9 cellular contexts compared by ENCODE assay signal in the genomic region with DNA sequence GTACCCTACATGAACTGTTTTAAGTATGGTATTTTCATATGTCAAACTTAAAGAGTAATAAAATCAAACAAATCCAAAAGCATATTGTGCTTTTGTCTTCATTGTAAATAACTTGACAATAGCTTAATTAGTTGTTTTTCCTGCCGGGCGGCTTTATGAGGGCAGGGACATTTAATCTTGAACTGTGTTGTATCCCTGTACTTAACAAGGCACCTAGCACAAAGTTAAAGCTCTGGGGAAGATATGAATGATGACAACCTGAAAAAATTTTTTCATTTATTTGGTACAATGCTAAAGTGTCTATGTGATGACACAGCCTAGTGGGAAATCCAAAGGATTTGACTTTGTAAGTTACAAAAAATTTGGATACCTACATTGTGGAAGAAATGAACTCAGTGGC. TPM values are rescaled to one million over a fixed set of nuclear protein-coding genes. Genes with fewer than 3 reads are reported as not detected.
DNase-seq lines count a peak whose midpoint lies in the region; ATAC-seq, FAIRE-seq and TF ChIP-seq lines count a peak whose summit lies in the region.
"Had no signal": no experiment of that assay in that cellular context is flagged by ENCODE, and none has a peak within 500 bp of the region (broad histone marks: within the 10 kb centered on the region; RNA-seq: fewer than 3 reads in every experiment).

No MANE protein-coding gene starts in this region.

- no peak for FAIRE-seq in keratinocyte (lab: Jason Lieb, UNC)

- POLR2A ChIA-PET in activated CD4-positive, alpha-beta T cell treated with anti-CD3 and anti-CD28 coated beads for 36 hours (lab: Charles Lee): no interaction called here

- peak overlapping the region; percentile 30 for H3K27ac ChIP-seq in keratinocyte (ENCODE audit: control insufficient read depth, insufficient read depth, low read length)
- H3K27ac ChIP-seq in suprapubic skin: no peak overlapping the region

- H3K9me3 ChIP-seq in keratinocyte (ENCODE audit: control insufficient read depth, low read depth, low read length) (no peaks in the 10 kb centered on the region), suprapubic skin (no peaks in the 10 kb centered on the region)
- H3K9me3 ChIP-seq: mucosa of descending colon had no signal

- no peaks in the 10 kb centered on the region for H3K9me3 Mint-ChIP-seq in activated CD4-positive, alpha-beta T cell treated with anti-CD3 and anti-CD28 coated beads for 36 hours (ENCODE audit: low read depth)
- H3K9me3 Mint-ChIP-seq in activated naive CD8-positive, alpha-beta T cell (ENCODE audit: low read depth): no peaks in the 10 kb centered on the region

- H3K4me1 Mint-ChIP-seq in activated CD4-positive, alpha-beta T cell treated with anti-CD3 and anti-CD28 coated beads for 36 hours: peaks cover 19% of the 10 kb centered on the region
- H3K4me1 Mint-ChIP-seq in activated naive CD8-positive, alpha-beta T cell (ENCODE audit: low read depth): peaks cover 17% of the 10 kb centered on the region

- H3K36me3 ChIP-seq in keratinocyte (ENCODE audit: control insufficient read depth in 2 of 2, extremely low read depth in 1 of 2, insufficient read depth in 2 of 2, low read length in 2 of 2) (no peaks in the 10 kb centered on the region), suprapubic skin (no peaks in the 10 kb centered on the region)

- peak overlapping the region; percentile 90 for H3K4me3 Mint-ChIP-seq in activated CD4-positive, alpha-beta T cell treated with anti-CD3 and anti-CD28 coated beads for 36 hours
- H3K4me3 Mint-ChIP-seq in activated naive CD8-positive, alpha-beta T cell: peak overlapping the region; percentile 93

- no peak for ATAC-seq in activated CD4-positive, alpha-beta T cell treated with anti-CD3 and anti-CD28 coated beads for 36 hours
- ATAC-seq in GM21825 (IDR thresholded peaks at IDR 0.05; ENCODE audit: unreplicated experiment) (no peak), HG03159 (IDR thresholded peaks at IDR 0.05; ENCODE audit: unreplicated experiment) (no peak)

- peak overlapping the region; percentile 90 for H3K4me2 ChIP-seq in keratinocyte (ENCODE audit: control insufficient read depth, extremely low read depth, insufficient read depth, low read depth, low read length)

- H3K9ac ChIP-seq in keratinocyte (ENCODE audit: control insufficient read depth, extremely low read depth, insufficient read depth, low read length): peak overlapping the region; percentile 80

- 60% methylated on average over 2 of the region's 2 CpGs for WGBS in suprapubic skin

- peak overlapping the region; percentile 21 for H3K27ac Mint-ChIP-seq in activated CD4-positive, alpha-beta T cell treated with anti-CD3 and anti-CD28 coated beads for 36 hours
- H3K27ac Mint-ChIP-seq in activated naive CD8-positive, alpha-beta T cell: peak overlapping the region; percentile 11

- H3K4me3 ChIP-seq in keratinocyte (ENCODE audit: control insufficient read depth in 2 of 3, extremely low read depth in 1 of 3, insufficient read depth in 2 of 3, low read depth in 1 of 3, low read length in 3 of 3): peak overlapping the region; percentile 82 to 97 (median 96)
- peak overlapping the region; percentile 98 for H3K4me3 ChIP-seq in suprapubic skin

- no peak for DNase-seq in activated CD4-positive, alpha-beta T cell treated with anti-CD3 and anti-CD28 coated beads for 36 hours
- DNase-seq in activated CD4-positive, alpha-beta T cell treated with anti-CD3 and anti-CD28 coated beads for 4 hours: no peak
- DNase-seq in keratinocyte (ENCODE audit: low read depth, low spot score) (no peak), suprapubic skin (ENCODE audit: low spot score in 2 of 2) (no peak), NCI-H146 (lab: John Stamatoyannopoulos, UW) (no peak)

- dilution Hi-C loops in keratinocyte (cut with MboI; ENCODE audit: extremely low pct_ligation_motif_present, low sequenced_read_pairs): no loop called here

- no peak for TF ChIP-seq POLR2A in suprapubic skin (IDR thresholded peaks at IDR 0.05)

- intact Hi-C loops in activated CD4-positive, alpha-beta T cell treated with anti-CD3 and anti-CD28 coated beads for 36 hours (cut with DNase I, micrococcal nuclease): no loop called here

- no peaks in the 10 kb centered on the region for H4K20me1 ChIP-seq in keratinocyte (ENCODE audit: control insufficient read depth, extremely low read depth, insufficient read depth, low read length)

- H3K4me1 ChIP-seq in keratinocyte (ENCODE audit: control insufficient read depth, extremely low read depth, insufficient read depth, low read length) (peaks cover 10% of the 10 kb centered on the region), suprapubic skin (peaks cover 13% of the 10 kb centered on the region)

- CTCF ChIA-PET in activated CD4-positive, alpha-beta T cell treated with anti-CD3 and anti-CD28 coated beads for 36 hours (lab: Charles Lee): interaction anchor here (0.6 to 3.3 kb wide), 2 partner anchors 70 to 479 kb away, joined by 3 to 13 read pairs; no protein-coding TSS in a partner anchor

- no peaks in the 10 kb centered on the region for H3K27me3 ChIP-seq in keratinocyte (ENCODE audit: control insufficient read depth, extremely low read depth, insufficient read depth, low read length)
- H3K27me3 ChIP-seq in suprapubic skin: no peaks in the 10 kb centered on the region

- H2AFZ ChIP-seq in keratinocyte (ENCODE audit: control insufficient read depth, low read length): peak overlapping the region; percentile 92

- TF ChIP-seq CTCF in keratinocyte (optimal IDR thresholded peaks at IDR 0.05 in 1 of 3, IDR thresholded peaks at IDR 0.05 in 1 of 3, conservative IDR thresholded peaks at IDR 0.05 in 1 of 3; ENCODE audit: extremely low read depth in 1 of 3, insufficient read depth in 2 of 3, low read length in 3 of 3) (no peak), suprapubic skin (IDR thresholded peaks at IDR 0.05) (no peak)

- H3K36me3 Mint-ChIP-seq in activated CD4-positive, alpha-beta T cell treated with anti-CD3 and anti-CD28 coated beads for 36 hours (ENCODE audit: low read depth): no peaks in the 10 kb centered on the region
- peaks cover 2% of the 10 kb centered on the region for H3K36me3 Mint-ChIP-seq in activated naive CD8-positive, alpha-beta T cell

- TF ChIP-seq EP300 in suprapubic skin (IDR thresholded peaks at IDR 0.05): no peak

- no peaks in the 10 kb centered on the region for H3K9me1 ChIP-seq in keratinocyte (ENCODE audit: control insufficient read depth, extremely low read depth, insufficient read depth, low read length)

- H3K27me3 Mint-ChIP-seq in activated CD4-positive, alpha-beta T cell treated with anti-CD3 and anti-CD28 coated beads for 36 hours: peaks cover 4% of the 10 kb centered on the region
- peaks cover 10% of the 10 kb centered on the region for H3K27me3 Mint-ChIP-seq in activated naive CD8-positive, alpha-beta T cell

- H3K79me2 ChIP-seq in keratinocyte (ENCODE audit: control insufficient read depth, insufficient read depth, low read length): peaks cover 9% of the 10 kb centered on the region

RNA-seq across cellular contexts. Expression of gene HACE1, which starts 0.5 kb away (rescaled TPM):
- total RNA-seq in activated CD4-positive, alpha-beta T cell treated with anti-CD3 and anti-CD28 coated beads for 36 hours: 10 to 100 TPM; 12.1 to 15.7 TPM
- polyA plus RNA-seq in keratinocyte: 4.3 to 7.4 TPM (median 6.1 TPM) in 3 replicates
- polyA plus RNA-seq in keratinocyte (2011; ENCODE audit: low read depth): 7.7 TPM
- polyA plus RNA-seq in keratinocyte (2011; cell fraction: cytosol; rRNA removed): 3.2 and 5.0 TPM in 2 replicates
- polyA plus RNA-seq in keratinocyte (2011; cell fraction: nucleus; rRNA removed): 6.9 and 7.1 TPM in 2 replicates
- 3.5 and 4.7 TPM in 2 replicates for polyA plus RNA-seq in keratinocyte (2012; ENCODE audit: low replicate concordance)
- 5.8 to 14.9 TPM (median 8.2 TPM) in 3 replicates for polyA minus RNA-seq in keratinocyte
- polyA minus RNA-seq in keratinocyte (2011; cell fraction: cytosol; rRNA and poly(A)+ RNA removed): 6.3 TPM
- polyA minus RNA-seq in keratinocyte (2011; cell fraction: nucleus; rRNA and poly(A)+ RNA removed): 11.1 and 25.1 TPM in 2 replicates
- total RNA-seq in suprapubic skin: 10 to 100 TPM in 3 of 4 donors, 1 to 10 TPM in 1; 8.8 to 26.0 (median 13.2) TPM
